ENCODE assay signal across 1 cellular context in genomic region chr17:40417609-40418427, GRCh38.
A peak's percentile ranks its signal among the peaks of the same experiment; 100 is the strongest.
TF ChIP-seq lines count a peak whose summit lies in the region.

TOP2A (minus strand) TSS chr17:40417896; CDS start chr17:40417791, 105 bp downstream.

TF ChIP-seq in HCT116, 20 proteins besides CTCF, POLR2A, EP300 and RAD21 (continued from another document):
- TF ChIP-seq ZFX (IDR thresholded peaks at IDR 0.05), result peak; percentile 57; the same call in 1 of the 2 replicates
- TF ChIP-seq EZH2 (IDR thresholded peaks at IDR 0.05), result no peak
- TF ChIP-seq TCF7L2 (IDR thresholded peaks at IDR 0.05; ENCODE audit: borderline replicate concordance, extremely low read depth, insufficient read depth, insufficient read length), result no peak
- TF ChIP-seq FOSL1 (IDR thresholded peaks at IDR 0.05; ENCODE audit: low read depth), result no peak
- peak; percentile 65; the same call in 1 of the 2 replicates for TF ChIP-seq MAX (IDR thresholded peaks at IDR 0.05)
- no peak for TF ChIP-seq EZH2phosphoT487 (IDR thresholded peaks at IDR 0.05; ENCODE audit: borderline replicate concordance)
- TF ChIP-seq JUND (IDR thresholded peaks at IDR 0.05), result no peak
- no peak for TF ChIP-seq ELF1 (IDR thresholded peaks at IDR 0.05; ENCODE audit: borderline replicate concordance, low read depth)
- TF ChIP-seq CBX3 (IDR thresholded peaks at IDR 0.05; ENCODE audit: low read depth), result 0 out of 2 replicates have a peak, but pooled peaks have one; percentile 13
- no peak for TF ChIP-seq ATF3 (IDR thresholded peaks at IDR 0.05)
- TF ChIP-seq YY1 (IDR thresholded peaks at IDR 0.05; ENCODE audit: extremely low read depth, insufficient replicate concordance, low read depth, low read length), result peak; percentile 17
- TF ChIP-seq SIN3A (IDR thresholded peaks at IDR 0.05; ENCODE audit: low read depth), result peak; percentile 95
- no peak for TF ChIP-seq ZBTB33 (IDR thresholded peaks at IDR 0.05; ENCODE audit: extremely low read depth, insufficient replicate concordance, low read length)
- peak; percentile 86 for TF ChIP-seq SRF (IDR thresholded peaks at IDR 0.05; ENCODE audit: low read depth)
- TF ChIP-seq ZNF274 (IDR thresholded peaks at IDR 0.05; ENCODE audit: low read depth, low read length), result no peak
- TF ChIP-seq SP1 (IDR thresholded peaks at IDR 0.05; ENCODE audit: low read depth), result peak; percentile 100
- TF ChIP-seq EGR1 (IDR thresholded peaks at IDR 0.05; ENCODE audit: low read depth), result no peak
- TF ChIP-seq CEBPB (IDR thresholded peaks at IDR 0.05; ENCODE audit: low read depth), result no peak
- peak; percentile 82 for TF ChIP-seq POLR2AphosphoS5 (IDR thresholded peaks at IDR 0.05; ENCODE audit: low read depth, low read length)
